ENCODE assay signal across 18 cellular contexts in genomic region chr1:65027699-65028358, GRCh38.
DNase-seq lines count a peak whose midpoint lies in the region; ATAC-seq, FAIRE-seq and TF ChIP-seq lines count a peak whose summit lies in the region.
"Had no signal": no experiment of that assay in that cellular context is flagged by ENCODE, and none has a peak within 500 bp of the region (broad histone marks: within the 10 kb centered on the region; RNA-seq: fewer than 3 reads in every experiment).

No MANE protein-coding gene starts in this region.

- H3K9me3 ChIP-seq in GM23248 (ENCODE audit: low read depth) (no peaks in the 10 kb centered on the region), heart left ventricle (no peaks in the 10 kb centered on the region), pancreas (no peaks in the 10 kb centered on the region)

- H3K36me3 Mint-ChIP-seq in activated CD8-positive, alpha-beta T cell treated with anti-CD3 and anti-CD28 coated beads for 36 hours (ENCODE audit: low read depth), result no peaks in the 10 kb centered on the region
- H3K36me3 Mint-ChIP-seq: type B pancreatic cell had no signal

- no peaks in the 10 kb centered on the region for H3K27me3 ChIP-seq in GM23248 (replicated peaks; ENCODE audit: insufficient read depth)
- H3K27me3 ChIP-seq in heart left ventricle, result no peaks in the 10 kb centered on the region
- no peaks in the 10 kb centered on the region for H3K27me3 ChIP-seq in pancreas
- H3K27me3 ChIP-seq: BLaER1 had no signal

- no peak overlapping the region for H3K4me3 Mint-ChIP-seq in activated CD8-positive, alpha-beta T cell treated with anti-CD3 and anti-CD28 coated beads for 36 hours
- H3K4me3 Mint-ChIP-seq: central memory CD8-positive, alpha-beta T cell; memory B cell; type B pancreatic cell had no signal

- CTCF ChIA-PET in activated CD8-positive, alpha-beta T cell treated with anti-CD3 and anti-CD28 coated beads for 36 hours (lab: Charles Lee), result interaction anchor here (0.8 to 1.8 kb wide), 3 partner anchors 11 to 47 kb away, joined by 3 to 6 read pairs (median 5); no protein-coding TSS in a partner anchor

- no peak overlapping the region for H3K4me2 ChIP-seq in GM23248 (ENCODE audit: unreplicated experiment)
- H3K4me2 ChIP-seq: BLaER1 had no signal

- FAIRE-seq in pancreas (lab: Jason Lieb, UNC), result no peak

- H3K27me3 Mint-ChIP-seq in activated CD8-positive, alpha-beta T cell treated with anti-CD3 and anti-CD28 coated beads for 36 hours, result no peaks in the 10 kb centered on the region
- H3K27me3 Mint-ChIP-seq: central memory CD8-positive, alpha-beta T cell; type B pancreatic cell had no signal

- no peak overlapping the region for H3K27ac Mint-ChIP-seq in activated CD8-positive, alpha-beta T cell treated with anti-CD3 and anti-CD28 coated beads for 36 hours
- H3K27ac Mint-ChIP-seq: memory B cell, type B pancreatic cell had no signal

- ATAC-seq in heart left ventricle (peak; percentile 49 to 77 (median 73)), pancreas (peak; percentile 75 to 88 (median 86)), GM21825 (IDR thresholded peaks at IDR 0.05; ENCODE audit: unreplicated experiment) (no peak), HG02798 (IDR thresholded peaks at IDR 0.05; ENCODE audit: poor library complexity, unreplicated experiment) (no peak)
- ATAC-seq in activated CD8-positive, alpha-beta T cell treated with anti-CD3 and anti-CD28 coated beads for 36 hours, result no peak
- ATAC-seq: SK-N-SH treated with all-trans-retinoic acid at 6 μM for 48 hours had no signal

- TF ChIP-seq POLR2A in heart left ventricle (IDR thresholded peaks at IDR 0.05), result no peak

- H2AFZ ChIP-seq in GM23248, result no peak overlapping the region

- TF ChIP-seq CTCF in heart left ventricle (IDR thresholded peaks at IDR 0.05), result no peak
- TF ChIP-seq CTCF in pancreas (IDR thresholded peaks at IDR 0.05), result no peak
- no peak for TF ChIP-seq CTCF in activated CD8-positive, alpha-beta T cell treated with anti-CD3 and anti-CD28 coated beads for 36 hours (IDR thresholded peaks at IDR 0.05)

- intact Hi-C loops in heart left ventricle (cut with DNase I) (no loop called here), pancreas (cut with DNase I) (no loop called here)
- intact Hi-C loops in activated CD8-positive, alpha-beta T cell treated with anti-CD3 and anti-CD28 coated beads for 36 hours (cut with micrococcal nuclease), result no loop called here

- no peak overlapping the region for H3K4me3 ChIP-seq in GM23248
- H3K4me3 ChIP-seq in heart left ventricle, result no peak overlapping the region
- no peak overlapping the region for H3K4me3 ChIP-seq in pancreas
- H3K4me3 ChIP-seq: BLaER1 had no signal

- H3K36me3 ChIP-seq in GM23248 (ENCODE audit: low read depth), result no peaks in the 10 kb centered on the region
- H3K36me3 ChIP-seq in heart left ventricle, result peaks cover 0 to 3% (median 0%) of the 10 kb centered on the region in 9 donors
- no peaks in the 10 kb centered on the region for H3K36me3 ChIP-seq in pancreas

- H3K27ac ChIP-seq in GM23248 (no peak overlapping the region), heart left ventricle (peak overlapping the region in 1 of 12 donors; percentile 1), pancreas (no peak overlapping the region)
- H3K27ac ChIP-seq: BLaER1 had no signal

- H3F3A ChIP-seq in GM23248 (ENCODE audit: insufficient read depth), result no peaks in the 10 kb centered on the region

- POLR2A ChIA-PET in activated CD8-positive, alpha-beta T cell treated with anti-CD3 and anti-CD28 coated beads for 36 hours (lab: Charles Lee), result no interaction called here

- DNase-seq in GM23248 (peak; percentile 13), RKO (ENCODE audit: low spot score) (peak; percentile 15), heart left ventricle (peak; percentile 37 to 78 (median 61)), pancreas (peak; percentile 67 to 94 (median 84)), epidermal melanocyte (ENCODE audit: insufficient read length, low spot score) (no peak)
- DNase-seq in activated CD8-positive, alpha-beta T cell treated with anti-CD3 and anti-CD28 coated beads for 36 hours, result no peak
- DNase-seq: activated CD4-positive, CD25-positive, alpha-beta regulatory T cell treated with anti-CD3 and anti-CD28 coated beads, Interleukin-2, amount 50 U/mL, for 72 hours; foreskin melanocyte; H7; Karpas-422; NCI-H82 had no signal

- 63 to 83% methylated on average over 5 of the region's 5 CpGs for whole genome bisulfite sequencing in GM23248 (ENCODE audit: low coverage in 1 of 2, low lambda C conversion rate in 2 of 2, missing lambda C conversion rate in 2 of 2), 2 experiments
- WGBS in heart left ventricle, 4 donors, result 16 to 37% (median 29%) methylated on average over 5 of the region's 5 CpGs
- 14 to 15% methylated on average over 5 of the region's 5 CpGs for WGBS in pancreas, 2 donors

- no peaks in the 10 kb centered on the region for H3K4me1 ChIP-seq in GM23248 (ENCODE audit: insufficient read depth)
- peaks cover 0 to 45% (median 26%) of the 10 kb centered on the region in 12 donors for H3K4me1 ChIP-seq in heart left ventricle
- H3K4me1 ChIP-seq in pancreas, result peaks cover 0 to 11% (median 11%) of the 10 kb centered on the region in 3 donors
- H3K4me1 ChIP-seq: BLaER1 had no signal

- no peak overlapping the region for H3K9ac ChIP-seq in GM23248
- H3K9ac ChIP-seq: BLaER1 had no signal

- no peaks in the 10 kb centered on the region for H3K9me2 ChIP-seq in GM23248 (ENCODE audit: insufficient read depth)

- H3K79me2 ChIP-seq in GM23248 (ENCODE audit: insufficient read depth), result no peaks in the 10 kb centered on the region

- H4K20me1 ChIP-seq in GM23248 (ENCODE audit: insufficient read depth), result no peaks in the 10 kb centered on the region

- in situ Hi-C loops in GM23248 (cut with MboI), result no loop called here

- peaks cover 8% of the 10 kb centered on the region for H3K4me1 Mint-ChIP-seq in activated CD8-positive, alpha-beta T cell treated with anti-CD3 and anti-CD28 coated beads for 36 hours (ENCODE audit: low read depth)

- H3K9me3 Mint-ChIP-seq in activated CD8-positive, alpha-beta T cell treated with anti-CD3 and anti-CD28 coated beads for 36 hours, result no peaks in the 10 kb centered on the region
- H3K9me3 Mint-ChIP-seq: type B pancreatic cell had no signal

Comparison
In these comparisons a context has a peak if more than half of its experiments do, and no peak if none do; other contexts are left out.
1. DNase-seq: peak in GM23248 (single experiment), RKO (single experiment), heart left ventricle (5 of 5) and pancreas (6 of 6); none in activated CD8-positive, alpha-beta T cell treated with anti-CD3 and anti-CD28 coated beads for 36 hours (single experiment) and epidermal melanocyte (single experiment).
2. ATAC-seq: peak in heart left ventricle (4 of 4) and pancreas (4 of 4); none in GM21825 (single experiment), HG02798 (single experiment) and activated CD8-positive, alpha-beta T cell treated with anti-CD3 and anti-CD28 coated beads for 36 hours (single experiment).